Comparison of ENCODE assay signal across 36 cellular contexts in the genomic region with DNA sequence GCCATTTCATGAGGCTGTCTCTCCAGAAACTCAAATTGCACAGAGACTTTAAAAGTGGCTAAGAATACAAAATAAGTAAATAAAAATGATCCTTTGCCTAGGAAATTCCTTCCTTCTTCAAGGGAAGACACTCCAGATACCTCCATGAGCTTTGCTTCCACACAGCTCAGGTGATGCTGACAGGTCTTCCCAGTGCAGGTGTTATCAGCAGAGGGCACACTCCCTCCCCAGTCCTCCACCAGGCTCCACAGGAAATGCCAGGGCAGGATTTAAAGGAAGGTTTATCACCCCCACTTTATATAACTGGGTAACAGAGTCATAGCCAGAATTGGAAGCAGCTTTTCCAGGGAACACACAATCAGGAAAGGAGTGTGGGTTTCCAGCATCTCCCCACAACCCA. TPM values are rescaled to one million over a fixed set of nuclear protein-coding genes. Genes with fewer than 3 reads are reported as not detected.
"Had no signal": no experiment of that assay in that cellular context is flagged by ENCODE, and none has a peak within 500 bp of the region (broad histone marks: within the 10 kb centered on the region; RNA-seq: fewer than 3 reads in every experiment).

No MANE protein-coding gene starts in this region.

- H3K9me3 ChIP-seq: adrenal gland, body of pancreas, breast epithelium had no signal

- H3K27ac ChIP-seq: body of pancreas, brain microvascular endothelial cell, breast epithelium, WERI-Rb-1 had no signal

- H3K27me3 ChIP-seq: adrenal gland, body of pancreas, brain microvascular endothelial cell, breast epithelium had no signal

- DNase-seq: activated B cell treated with CpG ODN at 0.5 μM for 24 hours; activated CD4-positive, alpha-beta memory T cell treated with anti-CD3 and anti-CD28 coated beads for 36 hours; activated CD4-positive, alpha-beta T cell treated with anti-CD3 and anti-CD28 coated beads for 4 hours; activated CD4-positive, alpha-beta T cell treated with anti-CD3 and anti-CD28 coated beads, Interleukin-2, amount 10 ng/mL, durations not matched to agents 24 days and 14 days; activated CD4-positive, alpha-beta T cell treated with anti-CD3 and anti-CD28 coated beads, Interleukin-2, amount 50 U/mL, for 1 hour; activated CD4-positive, alpha-beta T cell treated with anti-CD3 and anti-CD28 coated beads, Interleukin-2, amount 50 U/mL, for 4 hours; activated CD4-positive, CD25-positive, alpha-beta regulatory T cell treated with anti-CD3 and anti-CD28 coated beads, Interleukin-2, amount 50 U/mL, for 72 hours; activated CD8-positive, alpha-beta memory T cell treated with anti-CD3 and anti-CD28 coated beads, Interleukin-2, amount 50 U/mL, for 4 hours; activated CD8-positive, alpha-beta T cell treated with anti-CD3 and anti-CD28 coated beads for 36 hours; activated effector memory CD4-positive, alpha-beta T cell treated with anti-CD3 and anti-CD28 coated beads, Interleukin-2, amount 50 U/mL, for 16 hours; activated gamma-delta T cell treated with Interleukin-2 at 50 U/mL for 16 hours; activated naive CD4-positive, alpha-beta T cell; activated naive CD4-positive, alpha-beta T cell treated with anti-CD3 and anti-CD28 coated beads for 36 hours; activated naive CD4-positive, alpha-beta T cell treated with anti-CD3 and anti-CD28 coated beads, Interleukin-2, amount 50 U/mL, for 16 hours; activated naive CD8-positive, alpha-beta T cell treated with anti-CD3 and anti-CD28 coated beads for 36 hours; activated T-cell treated with anti-CD3 and anti-CD28 coated beads for 4 hours; activated T-cell treated with anti-CD3 and anti-CD28 coated beads, Interleukin-2, amount 50 U/mL, for 1 hour; activated T-cell treated with anti-CD3 and anti-CD28 coated beads, Interleukin-2, amount 50 U/mL, for 4 hours; activated T-cell treated with anti-CD3 and anti-CD28 coated beads, Interleukin-2, amount 50 U/mL, for 72 hours; adrenal gland; amniotic stem cell; aorta; body of pancreas; brain microvascular endothelial cell; central memory CD4-positive, alpha-beta T cell; T-helper 2 cell; T-helper 9 cell; WERI-Rb-1 had no signal

- ATAC-seq: activated CD8-positive, alpha-beta T cell treated with anti-CD3 and anti-CD28 coated beads for 36 hours; activated naive CD4-positive, alpha-beta T cell treated with anti-CD3 and anti-CD28 coated beads, Interleukin-2, amount 50 U/mL, for 72 hours; activated T-cell treated with anti-CD3 and anti-CD28 coated beads, Interleukin-2, amount 50 U/mL, for 4 hours; activated T-cell treated with anti-CD3 and anti-CD28 coated beads, Interleukin-2, amount 50 U/mL, for 72 hours; activated T-helper 17 cell treated with anti-CD3 and anti-CD28 coated beads, Interleukin-2, amount 50 U/mL, for 72 hours; body of pancreas had no signal

- H3K4me1 ChIP-seq: body of pancreas, breast epithelium had no signal

- H3K4me3 ChIP-seq: adrenal gland, body of pancreas, breast epithelium had no signal

- H3K36me3 ChIP-seq: brain microvascular endothelial cell, breast epithelium, WERI-Rb-1 had no signal

RNA-seq across cellular contexts. Expression of a gene that starts 5.7 kb away (rescaled TPM):
- total RNA-seq: activated B cell treated with CpG ODN at 0.5 μM for 24 hours; activated CD4-positive, alpha-beta memory T cell treated with anti-CD3 and anti-CD28 coated beads for 36 hours; activated CD4-positive, alpha-beta T cell treated with anti-CD3 and anti-CD28 coated beads, Interleukin-2, amount 10 ng/mL, durations not matched to agents 24 days and 14 days; activated CD8-positive, alpha-beta memory T cell treated with anti-CD3 and anti-CD28 coated beads for 36 hours; activated CD8-positive, alpha-beta T cell treated with anti-CD3 and anti-CD28 coated beads for 36 hours; activated naive CD4-positive, alpha-beta T cell treated with anti-CD3 and anti-CD28 coated beads for 36 hours; activated naive CD4-positive, alpha-beta T cell treated with anti-CD3 and anti-CD28 coated beads, Interleukin-2, amount 50 U/mL, for 72 hours; activated naive CD8-positive, alpha-beta T cell treated with anti-CD3 and anti-CD28 coated beads for 36 hours; activated T-cell treated with anti-CD3 and anti-CD28 coated beads, Interleukin-2, amount 50 U/mL, for 72 hours; activated T-helper 1 cell treated with anti-CD3 and anti-CD28 coated beads, Interleukin-12 subunit alpha, Interleukin-12 subunit beta, Interleukin-2, Interleukin-4 antibody, amounts not matched to agents 30 ng/mL and 10 ng/mL and 1 ng/mL, durations not matched to agents 14 hours and 24 hours and 36 hours; activated T-helper 17 cell treated with anti-CD3 and anti-CD28 coated beads, Interleukin-2, amount 50 U/mL, for 72 hours; astrocyte; body of pancreas; breast epithelium; cardiac septum; cerebellum had no signal

RNA-seq across cellular contexts. Expression of a gene that starts 52.1 kb away (rescaled TPM):
- total RNA-seq: activated B cell treated with CpG ODN at 0.5 μM for 24 hours; activated CD4-positive, alpha-beta memory T cell treated with anti-CD3 and anti-CD28 coated beads for 36 hours; activated CD4-positive, alpha-beta T cell treated with anti-CD3 and anti-CD28 coated beads, Interleukin-2, amount 10 ng/mL, durations not matched to agents 24 days and 14 days; activated CD8-positive, alpha-beta memory T cell treated with anti-CD3 and anti-CD28 coated beads for 36 hours; activated CD8-positive, alpha-beta T cell treated with anti-CD3 and anti-CD28 coated beads for 36 hours; activated naive CD4-positive, alpha-beta T cell treated with anti-CD3 and anti-CD28 coated beads for 36 hours; activated naive CD4-positive, alpha-beta T cell treated with anti-CD3 and anti-CD28 coated beads, Interleukin-2, amount 50 U/mL, for 72 hours; activated naive CD8-positive, alpha-beta T cell treated with anti-CD3 and anti-CD28 coated beads for 36 hours; activated T-cell treated with anti-CD3 and anti-CD28 coated beads, Interleukin-2, amount 50 U/mL, for 4 hours; activated T-cell treated with anti-CD3 and anti-CD28 coated beads, Interleukin-2, amount 50 U/mL, for 72 hours; activated T-helper 1 cell treated with anti-CD3 and anti-CD28 coated beads, Interleukin-12 subunit alpha, Interleukin-12 subunit beta, Interleukin-2, Interleukin-4 antibody, amounts not matched to agents 30 ng/mL and 10 ng/mL and 1 ng/mL, durations not matched to agents 14 hours and 24 hours and 36 hours; activated T-helper 17 cell treated with anti-CD3 and anti-CD28 coated beads, Interleukin-2, amount 50 U/mL, for 72 hours; aorta; astrocyte; body of pancreas; cardiac septum; cerebellum had no signal
